18 cellular contexts compared by ENCODE assay signal in genomic region chr9:114246558-114246957, GRCh38.
"Had no signal": no experiment of that assay in that cellular context is flagged by ENCODE, and none has a peak within 500 bp of the region (broad histone marks: within the 10 kb centered on the region; RNA-seq: fewer than 3 reads in every experiment).

No MANE protein-coding gene starts in this region.

- H3K27me3 Mint-ChIP-seq: activated naive CD4-positive, alpha-beta T cell treated with anti-CD3 and anti-CD28 coated beads, Interleukin-2, amount 50 U/mL, for 24 hours had no signal

- H3K36me3 Mint-ChIP-seq: activated naive CD4-positive, alpha-beta T cell treated with anti-CD3 and anti-CD28 coated beads, Interleukin-2, amount 50 U/mL, for 24 hours had no signal

- H3K9me3 ChIP-seq: ascending aorta had no signal

- H3K9me3 Mint-ChIP-seq: activated naive CD4-positive, alpha-beta T cell treated with anti-CD3 and anti-CD28 coated beads, Interleukin-2, amount 50 U/mL, for 24 hours; effector memory CD8-positive, alpha-beta T cell; nephron had no signal

- H3K4me3 ChIP-seq: ascending aorta, lung had no signal

- H3K36me3 ChIP-seq: ascending aorta had no signal

- H3K4me3 Mint-ChIP-seq: activated naive CD4-positive, alpha-beta T cell treated with anti-CD3 and anti-CD28 coated beads, Interleukin-2, amount 50 U/mL, for 24 hours; effector memory CD8-positive, alpha-beta T cell; nephron had no signal

- H3K27ac Mint-ChIP-seq: activated naive CD4-positive, alpha-beta T cell treated with anti-CD3 and anti-CD28 coated beads, Interleukin-2, amount 50 U/mL, for 24 hours; effector memory CD8-positive, alpha-beta T cell had no signal

- ATAC-seq: effector memory CD8-positive, alpha-beta T cell; left lobe of liver had no signal

- H3K4me1 Mint-ChIP-seq: activated naive CD4-positive, alpha-beta T cell treated with anti-CD3 and anti-CD28 coated beads, Interleukin-2, amount 50 U/mL, for 24 hours had no signal

- H3K27ac ChIP-seq: ascending aorta had no signal

- H3K27me3 ChIP-seq: ascending aorta had no signal

- DNase-seq: activated CD4-positive, CD25-positive, alpha-beta regulatory T cell treated with anti-CD3 and anti-CD28 coated beads, Interleukin-2, amount 50 U/mL, for 72 hours; activated CD8-positive, alpha-beta memory T cell treated with anti-CD3 and anti-CD28 coated beads for 24 hours; activated CD8-positive, alpha-beta memory T cell treated with anti-CD3 and anti-CD28 coated beads, Interleukin-2, amount 50 U/mL, for 48 hours; activated effector memory CD4-positive, alpha-beta T cell treated with Interleukin-2 at 50 U/mL for 16 hours; activated T-cell treated with anti-CD3 and anti-CD28 coated beads, Interleukin-2, amount 50 U/mL, for 48 hours; dermis blood vessel endothelial cell; effector memory CD8-positive, alpha-beta T cell; head of caudate nucleus; nucleus accumbens; stimulated activated CD4-positive, alpha-beta T cell treated with anti-CD3 and anti-CD28 coated beads, Interleukin-12 subunit alpha, Interleukin-12 subunit beta, amount 100 ng/mL, for 4 hours; stimulated activated CD4-positive, alpha-beta T cell treated with anti-CD3 and anti-CD28 coated beads, Interleukin-1b, Interleukin-23, amount 100 ng/mL, for 48 hours; stimulated activated CD8-positive, alpha-beta memory T cell treated with anti-CD3 and anti-CD28 coated beads, Interleukin-4, amount 100 ng/mL, for 48 hours; stimulated activated naive CD4-positive, alpha-beta T cell had no signal
